In the genomic region with DNA sequence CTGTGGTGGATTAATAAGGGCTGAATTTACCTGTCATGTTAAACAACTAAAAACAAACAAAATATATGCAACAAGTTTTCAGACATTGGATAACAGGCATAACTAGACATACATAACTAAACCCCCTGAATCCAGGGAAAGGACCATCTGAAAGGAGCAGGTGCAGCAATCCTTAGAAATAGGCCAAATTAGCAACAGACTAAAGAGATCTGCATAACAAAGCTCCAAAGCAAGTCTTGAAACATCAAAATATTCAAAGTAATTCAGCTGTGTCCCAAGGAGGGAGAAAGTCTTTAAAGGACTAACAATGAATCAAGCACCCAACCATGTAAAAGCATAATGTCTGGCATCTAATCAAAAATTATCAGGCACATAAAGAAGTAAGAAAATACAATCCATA, we compare ENCODE assay signal across 14 cellular contexts.
DNase-seq lines count a peak whose midpoint lies in the region; ATAC-seq, FAIRE-seq and TF ChIP-seq lines count a peak whose summit lies in the region.
"Had no signal": no experiment of that assay in that cellular context is flagged by ENCODE, and none has a peak within 500 bp of the region (broad histone marks: within the 10 kb centered on the region; RNA-seq: fewer than 3 reads in every experiment).

No MANE protein-coding gene starts in this region.

- no peak overlapping the region for H2AK5ac ChIP-seq in H1 (ENCODE audit: low read depth, low read length)

- no peaks in the 10 kb centered on the region for H3K9me3 ChIP-seq in HEK293 (ENCODE audit: control insufficient read depth, insufficient read depth, low read depth, low read length)
- H3K9me3 ChIP-seq in H1 (ENCODE audit: insufficient read depth in 2 of 2, low read depth in 1 of 2, low read length in 1 of 2): no peaks in the 10 kb centered on the region
- no peaks in the 10 kb centered on the region for H3K9me3 ChIP-seq in iPS-18a (ENCODE audit: control insufficient read depth, low read depth, low read length)
- H3K9me3 ChIP-seq: Caco-2, HAP-1 had no signal

- H3K36me3 Mint-ChIP-seq in natural killer cell: no peaks in the 10 kb centered on the region
- H3K36me3 Mint-ChIP-seq: CD4-positive, alpha-beta memory T cell had no signal

- no peak overlapping the region for H3K14ac ChIP-seq in H1 (ENCODE audit: insufficient read length)

- no peak for DNase-seq in H1 (ENCODE audit: low read depth in 1 of 2, low spot score in 2 of 2)
- no peak for DNase-seq in stimulated activated CD4-positive, alpha-beta T cell treated with anti-CD3 and anti-CD28 coated beads, Interleukin-1b, Interleukin-23, amount 100 ng/mL, for 48 hours
- no peak for DNase-seq in natural killer cell
- DNase-seq in effector CD8-positive, alpha-beta T cell (lab: John Stamatoyannopoulos, UW): no peak
- DNase-seq: C1 segment of cervical spinal cord; Caco-2; CD4-positive, alpha-beta memory T cell; DMS153; DND-41 had no signal

- no peak overlapping the region for H3K4ac ChIP-seq in H1 (replicated peaks; ENCODE audit: insufficient read length, low read depth, low read length)

- H2BK15ac ChIP-seq in H1 (ENCODE audit: low read length): no peak overlapping the region

- H3K9ac ChIP-seq in H1 (replicated peaks in 1 of 4; ENCODE audit: extremely low read depth in 1 of 4, low read depth in 3 of 4, low read length in 3 of 4) (no peak overlapping the region), iPS-18a (ENCODE audit: low read length) (no peak overlapping the region)

- H3K36me3 ChIP-seq in HEK293 (ENCODE audit: control insufficient read depth in 2 of 2, insufficient read depth in 1 of 2, low read length in 2 of 2) (no peaks in the 10 kb centered on the region), H1 (ENCODE audit: control insufficient read depth in 2 of 4, insufficient read depth in 4 of 4, low read length in 3 of 4) (no peaks in the 10 kb centered on the region), iPS-18a (ENCODE audit: control insufficient read depth, low read depth, low read length) (no peaks in the 10 kb centered on the region)
- H3K36me3 ChIP-seq: HAP-1 had no signal

- no peak overlapping the region for H2AFZ ChIP-seq in H1 (ENCODE audit: low read length)

- peak in 1 of 2 experiments; percentile 58; a peak in 1 of 3 replicates for TF ChIP-seq EP300 in H1 (IDR thresholded peaks at IDR 0.05; ENCODE audit: borderline replicate concordance in 1 of 2, low read depth in 2 of 2, low read length in 2 of 2)

- peak; percentile 48 for FAIRE-seq in H1 (lab: Jason Lieb, UNC)
- FAIRE-seq: G401.6, GM12892 had no signal

- H2BK5ac ChIP-seq in H1 (ENCODE audit: low read depth, low read length): no peak overlapping the region

- H4K5ac ChIP-seq in H1 (ENCODE audit: insufficient read length, low read depth, low read length): no peak overlapping the region

- H3K4me1 ChIP-seq in HEK293 (ENCODE audit: control insufficient read depth, insufficient read depth, low read length) (no peaks in the 10 kb centered on the region), H1 (replicated peaks in 1 of 4; ENCODE audit: control insufficient read depth in 3 of 4, insufficient read depth in 4 of 4, low read length in 3 of 4) (no peaks in the 10 kb centered on the region), iPS-18a (ENCODE audit: control insufficient read depth, low read depth, low read length) (peaks cover 7% of the 10 kb centered on the region)
- H3K4me1 ChIP-seq: Caco-2, HAP-1 had no signal

- no peaks in the 10 kb centered on the region for H3K79me2 ChIP-seq in H1 (ENCODE audit: control insufficient read depth in 1 of 2, insufficient read depth in 2 of 2, low read length in 2 of 2)

- no peak overlapping the region for H3K27ac Mint-ChIP-seq in natural killer cell
- H3K27ac Mint-ChIP-seq: CD4-positive, alpha-beta memory T cell had no signal

- H4K20me1 ChIP-seq in H1 (replicated peaks in 1 of 2; ENCODE audit: control insufficient read depth in 1 of 2, insufficient read depth in 2 of 2, low read length in 2 of 2): no peaks in the 10 kb centered on the region

- POLR2A ChIA-PET in HEK293 (lab: Yijun Ruan, JAX): no interaction called here
- POLR2A ChIA-PET in H1 (lab: Charles Lee; ENCODE audit: partially characterized antibody): no interaction called here

- H2BK120ac ChIP-seq in H1 (replicated peaks; ENCODE audit: low read depth, low read length): no peak overlapping the region

- no peak overlapping the region; a peak in 1 of 4 replicates for H3K4me2 ChIP-seq in H1 (ENCODE audit: insufficient read depth in 1 of 2, low read depth in 2 of 2, low read length in 2 of 2)

- H3K27me3 ChIP-seq in H1 (replicated peaks in 1 of 4; ENCODE audit: control insufficient read depth in 3 of 4, extremely low read depth in 1 of 4, insufficient read depth in 3 of 4, low read length in 3 of 4) (no peaks in the 10 kb centered on the region), iPS-18a (ENCODE audit: control insufficient read depth, insufficient read depth, low read length) (no peaks in the 10 kb centered on the region)

- TF ChIP-seq POLR2A in H1 (IDR thresholded peaks at IDR 0.05; ENCODE audit: control extremely low read depth in 1 of 2, low read depth in 2 of 2, low read length in 2 of 2): no peak

- intact Hi-C loops in natural killer cell (cut with micrococcal nuclease): no loop called here

- H3K4me3 ChIP-seq in HEK293 (ENCODE audit: low read depth, low read length): no peak overlapping the region
- H3K4me3 ChIP-seq in H1 (ENCODE audit: extremely low read depth in 1 of 4, insufficient read depth in 2 of 4, low read depth in 3 of 4, low read length in 4 of 4): no peak overlapping the region
- peak overlapping the region; percentile 27 for H3K4me3 ChIP-seq in iPS-18a (ENCODE audit: low read length)
- H3K4me3 ChIP-seq: HAP-1 had no signal

- no peak for ATAC-seq in natural killer cell

- no peak overlapping the region for H3K4me3 Mint-ChIP-seq in natural killer cell
- H3K4me3 Mint-ChIP-seq: CD4-positive, alpha-beta memory T cell had no signal

- TF ChIP-seq CTCF in HEK293 (tag by site-specific recombination; IDR thresholded peaks at IDR 0.05): no peak
- TF ChIP-seq CTCF in H1 (IDR thresholded peaks at IDR 0.05; ENCODE audit: control extremely low read depth in 1 of 3, insufficient read depth in 1 of 3, low read depth in 1 of 3, low read length in 3 of 3): no peak
- TF ChIP-seq CTCF in natural killer cell (IDR thresholded peaks at IDR 0.05): no peak

- no peak overlapping the region for H4K8ac ChIP-seq in H1 (ENCODE audit: extremely low read depth, insufficient read depth, low read length)

- no peak overlapping the region for H4K91ac ChIP-seq in H1 (replicated peaks; ENCODE audit: insufficient read length, low read length)

- CTCF ChIA-PET in HEK293 (lab: Yijun Ruan, JAX) (interaction anchor here (0.7 kb wide), 1 partner anchor 158 kb away, joined by 4 read pairs; no protein-coding TSS in a partner anchor), H1 (lab: Charles Lee; ENCODE audit: partially characterized antibody) (no interaction called here)

- peaks cover 0 to 3% of the 10 kb centered on the region in 2 donors for H3K27me3 Mint-ChIP-seq in natural killer cell (ENCODE audit: low read depth in 2 of 2)

- H3K9me3 Mint-ChIP-seq in natural killer cell: peaks cover 4 to 10% of the 10 kb centered on the region in 2 donors

- H2BK20ac ChIP-seq in H1 (ENCODE audit: low read length): no peak overlapping the region

- no peak overlapping the region for H2BK12ac ChIP-seq in H1 (ENCODE audit: low read depth, low read length)

- no peak overlapping the region for H3K18ac ChIP-seq in H1 (ENCODE audit: extremely low read depth, low read length)

- H3K23ac ChIP-seq in H1 (ENCODE audit: insufficient read length): no peak overlapping the region

- no peaks in the 10 kb centered on the region for H3K79me1 ChIP-seq in H1 (ENCODE audit: low read depth, low read length)

- H3K23me2 ChIP-seq in H1 (ENCODE audit: low read depth, low read length): no peaks in the 10 kb centered on the region; the same call in 1 of the 2 replicates

- H3K27ac ChIP-seq in HEK293 (ENCODE audit: extremely low read depth, low read depth, low read length) (no peak overlapping the region), H1 (ENCODE audit: low read depth, low read length) (no peak overlapping the region), iPS-18a (ENCODE audit: low read length) (no peak overlapping the region)

- no peak overlapping the region for H3K56ac ChIP-seq in H1 (replicated peaks; ENCODE audit: insufficient read length, low read depth, low read length)

- no peaks in the 10 kb centered on the region for H3K4me1 Mint-ChIP-seq in natural killer cell
- H3K4me1 Mint-ChIP-seq: CD4-positive, alpha-beta memory T cell had no signal

- no peak for TF ChIP-seq RAD21 in H1 (IDR thresholded peaks at IDR 0.05 in 1 of 2, conservative IDR thresholded peaks at IDR 0.05 in 1 of 2; ENCODE audit: low read depth in 2 of 2, low read length in 2 of 2)

TF ChIP-seq in HEK293, 187 proteins besides CTCF, POLR2A, EP300 and RAD21 (continues in another document):
- TF ChIP-seq ZBTB21 (tag by site-specific recombination; IDR thresholded peaks at IDR 0.05) (no peak), ZNF785 (tag by site-specific recombination; IDR thresholded peaks at IDR 0.05) (no peak), ZNF658 (tag by site-specific recombination; IDR thresholded peaks at IDR 0.05) (no peak)

TF ChIP-seq in H1, 55 proteins besides CTCF, POLR2A, EP300 and RAD21 (continues in another document):
- TF ChIP-seq PHF8 (conservative IDR thresholded peaks at IDR 0.05; ENCODE audit: low read depth, low read length): no peak
- TF ChIP-seq SIN3A (conservative IDR thresholded peaks at IDR 0.05 in 1 of 2, IDR thresholded peaks at IDR 0.05 in 1 of 2; ENCODE audit: low read depth in 1 of 2, low read length in 2 of 2): no peak
- peak; percentile 88 for TF ChIP-seq POU5F1 (IDR thresholded peaks at IDR 0.05; ENCODE audit: low read depth, low read length)
- TF ChIP-seq CBX8 (IDR thresholded peaks at IDR 0.05; ENCODE audit: borderline replicate concordance, low read depth, low read length): no peak
- TF ChIP-seq EGR1 (IDR thresholded peaks at IDR 0.05; ENCODE audit: borderline replicate concordance, low read depth, low read length): no peak
- TF ChIP-seq, protein P1, sequence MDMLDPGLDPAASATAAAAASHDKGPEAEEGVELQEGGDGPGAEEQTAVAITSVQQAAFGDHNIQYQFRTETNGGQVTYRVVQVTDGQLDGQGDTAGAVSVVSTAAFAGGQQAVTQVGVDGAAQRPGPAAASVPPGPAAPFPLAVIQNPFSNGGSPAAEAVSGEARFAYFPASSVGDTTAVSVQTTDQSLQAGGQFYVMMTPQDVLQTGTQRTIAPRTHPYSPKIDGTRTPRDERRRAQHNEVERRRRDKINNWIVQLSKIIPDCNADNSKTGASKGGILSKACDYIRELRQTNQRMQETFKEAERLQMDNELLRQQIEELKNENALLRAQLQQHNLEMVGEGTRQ (IDR thresholded peaks at IDR 0.05; ENCODE audit: low read length): no peak
- TF ChIP-seq TCF12 (IDR thresholded peaks at IDR 0.05; ENCODE audit: low read depth, low read length): peak; percentile 92
- TF ChIP-seq NANOG (IDR thresholded peaks at IDR 0.05; ENCODE audit: insufficient read depth, low read depth, low read length, poor library complexity, severe bottlenecking): no peak
- no peak for TF ChIP-seq TAF1 (IDR thresholded peaks at IDR 0.05; ENCODE audit: low read depth, low read length)
- no peak for TF ChIP-seq JUN (IDR thresholded peaks at IDR 0.05; ENCODE audit: low read depth, low read length)
- no peak for TF ChIP-seq CEBPB (IDR thresholded peaks at IDR 0.05; ENCODE audit: low read depth, low read length)
